In genomic region chr20:58898629-58899028, GRCh38 we compare ENCODE assay signal across 18 cellular contexts. TPM values are rescaled to one million over a fixed set of nuclear protein-coding genes. Genes with fewer than 3 reads are reported as not detected.
DNase-seq lines count a peak whose midpoint lies in the region; ATAC-seq, FAIRE-seq and TF ChIP-seq lines count a peak whose summit lies in the region.
"Had no signal": no experiment of that assay in that cellular context is flagged by ENCODE, and none has a peak within 500 bp of the region (broad histone marks: within the 10 kb centered on the region; RNA-seq: fewer than 3 reads in every experiment).

No MANE protein-coding gene starts in this region.

- no peak overlapping the region for H3K27ac ChIP-seq in foreskin keratinocyte
- H3K27ac ChIP-seq: Peyer's patch had no signal

- DNase-seq in NCI-H82 (lab: John Stamatoyannopoulos, UW) = peak; percentile 65
- no peak for DNase-seq in NCI-H82 treated with DMSO at 0.1 percent for 48 hours (lab: John Stamatoyannopoulos, UW; ENCODE audit: unreplicated experiment)
- no peak for DNase-seq in HTR-8/SVneo (ENCODE audit: insufficient read length, low spot score)
- DNase-seq in endothelial cell (ENCODE audit: low spot score) = no peak
- peak; percentile 27 for DNase-seq in osteocyte (ENCODE audit: extremely low spot score, unreplicated experiment)
- no peak for DNase-seq in foreskin keratinocyte
- DNase-seq in SHP77 (lab: John Stamatoyannopoulos, UW) = no peak
- DNase-seq: 8988T, activated gamma-delta T cell, esophagus squamous epithelium, hippocampal formation, MV-4-11, NCI-H2029 treated with DMSO at 0.1 percent for 48 hours, NCI-H524 treated with DMSO at 0.1 percent for 48 hours, Peyer's patch had no signal

- peak overlapping the region; percentile 62 for H3K4me3 Mint-ChIP-seq in endothelial cell (ENCODE audit: unreplicated experiment)
- H3K4me3 Mint-ChIP-seq in osteocyte (ENCODE audit: unreplicated experiment) = no peak overlapping the region

- H3K27me3 ChIP-seq in foreskin keratinocyte = no peaks in the 10 kb centered on the region
- H3K27me3 ChIP-seq: ascending aorta, esophagus squamous epithelium, Peyer's patch had no signal

- peaks cover 26% of the 10 kb centered on the region for H3K4me1 ChIP-seq in foreskin keratinocyte

- H3K9me3 Mint-ChIP-seq in endothelial cell (ENCODE audit: unreplicated experiment) (no peaks in the 10 kb centered on the region), osteocyte (ENCODE audit: unreplicated experiment) (no peaks in the 10 kb centered on the region)

- ATAC-seq in GM19035 (IDR thresholded peaks at IDR 0.05; ENCODE audit: unreplicated experiment) (no peak), foreskin keratinocyte (no peak)

- H3K36me3 Mint-ChIP-seq in endothelial cell (ENCODE audit: low read depth, unreplicated experiment) (peaks cover 53% of the 10 kb centered on the region), osteocyte (ENCODE audit: unreplicated experiment) (peaks cover 25% of the 10 kb centered on the region)

- peak; percentile 33 for FAIRE-seq in HTR-8/SVneo (lab: Jason Lieb, UNC)
- FAIRE-seq: H1 had no signal

- TF ChIP-seq CTCF in endothelial cell (IDR thresholded peaks at IDR 0.05; ENCODE audit: unreplicated experiment) (no peak), osteocyte (IDR thresholded peaks at IDR 0.05) (no peak), foreskin keratinocyte (conservative IDR thresholded peaks at IDR 0.05) (no peak)

- H3K4me1 Mint-ChIP-seq in endothelial cell (ENCODE audit: unreplicated experiment) (peaks cover 83% of the 10 kb centered on the region), osteocyte (ENCODE audit: unreplicated experiment) (peaks cover 59% of the 10 kb centered on the region)

- peaks cover 8% of the 10 kb centered on the region for H3K27me3 Mint-ChIP-seq in endothelial cell (ENCODE audit: unreplicated experiment)
- H3K27me3 Mint-ChIP-seq in osteocyte (ENCODE audit: unreplicated experiment) = no peaks in the 10 kb centered on the region

- peak overlapping the region; percentile 45 for H3K27ac Mint-ChIP-seq in endothelial cell (ENCODE audit: unreplicated experiment)
- peak overlapping the region; percentile 52 for H3K27ac Mint-ChIP-seq in osteocyte (ENCODE audit: unreplicated experiment)

RNA-seq across cellular contexts. Expression of gene GNAS, which starts 46.1 kb away (rescaled TPM):
- total RNA-seq in endothelial cell (ENCODE audit: unreplicated experiment) (1,989 TPM), osteocyte (1,150 and 1,173 TPM in 2 replicates), foreskin keratinocyte (697 and 702 TPM in 2 replicates)
- polyA plus RNA-seq in foreskin keratinocyte = 862 and 881 TPM in 2 replicates

RNA-seq across cellular contexts. Expression of gene GNAS-AS1, which starts 47.9 kb away (rescaled TPM):
- total RNA-seq in endothelial cell (ENCODE audit: unreplicated experiment) (4.9 TPM), osteocyte (1.5 and 2.0 TPM in 2 replicates), foreskin keratinocyte (0.27 and 0.63 TPM in 2 replicates)
- 0.16 and 0.39 TPM in 2 replicates for polyA plus RNA-seq in foreskin keratinocyte
- total RNA-seq: ascending aorta had no signal

Comparison
In these comparisons a context has a peak if more than half of its experiments do, and no peak if none do; other contexts are left out.
1. DNase-seq: peak in NCI-H82 (single experiment) and osteocyte (single experiment); none in NCI-H82 treated with DMSO at 0.1 percent for 48 hours (single experiment), HTR-8/SVneo (single experiment), endothelial cell (single experiment), foreskin keratinocyte (0 of 2) and SHP77 (0 of 2).